In the genomic region with DNA sequence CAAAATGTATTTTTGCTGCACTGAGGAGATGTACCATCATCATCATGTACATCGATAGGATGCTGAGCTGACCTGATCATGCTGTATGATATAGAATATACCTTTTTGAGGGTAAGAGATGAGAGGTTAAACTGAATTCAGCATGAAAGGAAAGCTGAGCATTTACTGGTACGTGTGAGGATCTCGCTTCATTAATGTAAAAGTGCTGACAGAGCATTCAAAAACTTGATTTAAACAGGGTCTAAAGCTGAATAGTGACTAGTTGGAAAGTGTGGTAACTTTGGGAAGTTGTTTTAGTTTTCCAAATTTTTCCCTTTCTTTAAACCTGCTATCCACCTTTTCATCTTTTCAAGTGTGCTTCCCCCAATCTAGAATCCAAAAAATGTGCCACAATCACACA, we compare ENCODE assay signal across 24 cellular contexts. TPM values are rescaled to one million over a fixed set of nuclear protein-coding genes. Genes with fewer than 3 reads are reported as not detected.
"Had no signal": no experiment of that assay in that cellular context is flagged by ENCODE, and none has a peak within 500 bp of the region (broad histone marks: within the 10 kb centered on the region; RNA-seq: fewer than 3 reads in every experiment).

No MANE protein-coding gene starts in this region.

- H3K9ac ChIP-seq: parathyroid adenoma had no signal

- H3K36me3 Mint-ChIP-seq: activated naive CD8-positive, alpha-beta T cell treated with anti-CD3 and anti-CD28 coated beads for 36 hours; memory B cell; naive thymus-derived CD4-positive, alpha-beta T cell; stimulated activated naive B cell treated with anti-CD40 and anti-IgM and Interleukin-4, amounts not matched to agents 10 μg/mL and 1 μg/mL and 100 μg/mL, for 72 hours; T-cell had no signal

- H3K27me3 Mint-ChIP-seq: dendritic cell treated with granulocyte-macrophage colony-stimulating factor and Interleukin-4, amounts not matched to agents 40 ng/mL and 50 ng/mL, for 4 days had no signal

- H3K4me3 Mint-ChIP-seq: activated naive CD4-positive, alpha-beta T cell treated with anti-CD3 and anti-CD28 coated beads for 36 hours; activated naive CD8-positive, alpha-beta T cell treated with anti-CD3 and anti-CD28 coated beads for 36 hours; dendritic cell treated with granulocyte-macrophage colony-stimulating factor and Interleukin-4, amounts not matched to agents 40 ng/mL and 50 ng/mL, for 4 days; memory B cell; naive thymus-derived CD4-positive, alpha-beta T cell; neural crest cell; stimulated activated naive B cell treated with anti-CD40 and anti-IgM and Interleukin-4, amounts not matched to agents 10 μg/mL and 1 μg/mL and 100 μg/mL, for 72 hours; T-cell had no signal

- H3K27ac Mint-ChIP-seq: activated naive CD4-positive, alpha-beta T cell treated with anti-CD3 and anti-CD28 coated beads for 36 hours; activated naive CD8-positive, alpha-beta T cell treated with anti-CD3 and anti-CD28 coated beads for 36 hours; dendritic cell treated with granulocyte-macrophage colony-stimulating factor and Interleukin-4, amounts not matched to agents 40 ng/mL and 50 ng/mL, for 4 days; memory B cell; naive thymus-derived CD4-positive, alpha-beta T cell; stimulated activated naive B cell treated with anti-CD40 and anti-IgM and Interleukin-4, amounts not matched to agents 10 μg/mL and 1 μg/mL and 100 μg/mL, for 72 hours; T-cell had no signal

- H3K4me1 ChIP-seq: parathyroid adenoma had no signal

- H3K9me3 Mint-ChIP-seq: activated naive CD4-positive, alpha-beta T cell treated with anti-CD3 and anti-CD28 coated beads for 36 hours; activated naive CD8-positive, alpha-beta T cell treated with anti-CD3 and anti-CD28 coated beads for 36 hours had no signal

- H3K9me3 ChIP-seq: gastrocnemius medialis, psoas muscle, suprapubic skin, tibial nerve had no signal

- H3K27me3 ChIP-seq: brain microvascular endothelial cell, gastrocnemius medialis, suprapubic skin, tibial nerve had no signal

- H3K27ac ChIP-seq: brain microvascular endothelial cell, gastrocnemius medialis, parathyroid adenoma, psoas muscle, suprapubic skin had no signal

- H3K4me3 ChIP-seq: gastrocnemius medialis, psoas muscle, suprapubic skin, tibial nerve had no signal

- H2AFZ ChIP-seq: parathyroid adenoma had no signal

- DNase-seq: activated CD4-positive, alpha-beta T cell treated with anti-CD3 and anti-CD28 coated beads for 4 hours; activated CD4-positive, alpha-beta T cell treated with anti-CD3 and anti-CD28 coated beads, Interleukin-2, amount 50 U/mL, for 4 hours; activated CD8-positive, alpha-beta memory T cell treated with anti-CD3 and anti-CD28 coated beads for 24 hours; activated effector memory CD4-positive, alpha-beta T cell treated with Interleukin-2 at 50 U/mL for 16 hours; activated naive CD4-positive, alpha-beta T cell treated with anti-CD3 and anti-CD28 coated beads for 36 hours; activated naive CD8-positive, alpha-beta T cell treated with anti-CD3 and anti-CD28 coated beads for 36 hours; brain microvascular endothelial cell; caudate nucleus; effector CD4-positive, alpha-beta T cell; gastrocnemius medialis; midbrain; naive thymus-derived CD4-positive, alpha-beta T cell; nucleus accumbens; psoas muscle; stimulated activated CD4-positive, alpha-beta T cell treated with anti-CD3 and anti-CD28 coated beads, Interleukin-15, amount 100 ng/mL, for 24 hours; stimulated activated CD4-positive, alpha-beta T cell treated with anti-CD3 and anti-CD28 coated beads, Interleukin-2, amount 100 ng/mL, for 24 hours; stimulated activated naive B cell treated with anti-CD40 and anti-IgM and Interleukin-4, amounts not matched to agents 10 μg/mL and 1 μg/mL and 100 μg/mL, for 72 hours had no signal

- ATAC-seq: gastrocnemius medialis; psoas muscle; stimulated activated naive B cell treated with anti-CD40 and anti-IgM and Interleukin-4, amounts not matched to agents 10 μg/mL and 1 μg/mL and 100 μg/mL, for 72 hours; T-cell had no signal

- H3K36me3 ChIP-seq: brain microvascular endothelial cell, gastrocnemius medialis, suprapubic skin, tibial nerve had no signal

- H3K79me2 ChIP-seq: parathyroid adenoma had no signal

- H3K4me1 Mint-ChIP-seq: activated naive CD8-positive, alpha-beta T cell treated with anti-CD3 and anti-CD28 coated beads for 36 hours; memory B cell; naive thymus-derived CD4-positive, alpha-beta T cell; stimulated activated naive B cell treated with anti-CD40 and anti-IgM and Interleukin-4, amounts not matched to agents 10 μg/mL and 1 μg/mL and 100 μg/mL, for 72 hours; T-cell had no signal

RNA-seq across cellular contexts. Expression of a gene that starts 28.5 kb away (rescaled TPM):
- polyA plus RNA-seq: naive thymus-derived CD4-positive, alpha-beta T cell had no signal
